In the genomic region with DNA sequence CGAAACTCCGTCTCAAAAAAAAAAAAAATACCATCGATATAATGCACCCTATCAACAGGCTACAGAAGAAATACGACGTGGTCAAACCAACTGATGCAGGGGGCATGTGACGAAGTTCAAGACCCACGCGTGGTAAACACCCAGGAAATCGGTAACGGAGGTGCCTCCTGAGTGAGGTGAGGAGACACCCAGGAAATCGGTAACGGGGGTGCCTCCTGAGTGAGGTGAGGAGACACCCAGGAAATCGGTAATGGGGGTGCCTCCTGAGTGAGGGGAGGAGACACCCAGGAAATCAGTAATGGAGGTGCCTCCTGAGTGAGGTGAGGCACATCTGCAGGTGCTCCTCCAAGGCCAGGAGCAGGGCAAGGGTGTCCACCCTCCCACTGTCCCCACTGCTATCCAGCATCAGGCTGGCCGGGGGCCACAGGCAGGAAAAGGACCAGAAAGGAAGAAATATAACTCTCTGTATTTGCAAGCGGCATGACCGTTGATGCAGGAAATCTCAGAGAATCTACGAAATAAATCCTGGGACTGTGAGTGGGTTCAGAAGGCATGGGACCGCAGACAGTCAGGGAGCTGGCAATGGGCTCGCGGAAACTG, we compare ENCODE assay signal across 23 cellular contexts. TPM values are rescaled to one million over a fixed set of nuclear protein-coding genes. Genes with fewer than 3 reads are reported as not detected.
DNase-seq lines count a peak whose midpoint lies in the region; ATAC-seq lines count a peak whose summit lies in the region.
"Had no signal": no experiment of that assay in that cellular context is flagged by ENCODE, and none has a peak within 500 bp of the region (broad histone marks: within the 10 kb centered on the region; RNA-seq: fewer than 3 reads in every experiment).

No MANE protein-coding gene starts in this region.

- no peak overlapping the region for H3K27ac Mint-ChIP-seq in T-helper 1 cell treated with Interleukin-12 subunit alpha and Interleukin-12 subunit beta and Interleukin-4 antibody, amounts not matched to agents 30 μg/mL and 1 μg/mL, for 36 hours
- H3K27ac Mint-ChIP-seq in stimulated activated effector memory CD8-positive, alpha-beta T cell treated with anti-CD3 and anti-CD28 coated beads, Interleukin-12 subunit alpha, Interleukin-12 subunit beta, amount 100 ng/mL, for 72 hours = peak overlapping the region; percentile 83
- H3K27ac Mint-ChIP-seq: stimulated activated naive CD8-positive, alpha-beta T cell treated with anti-CD3 and anti-CD28 coated beads, Interleukin-15, Interleukin-2, amounts not matched to agents 100 ng/mL and 50 ng/mL, for 24 hours had no signal

- DNase-seq in Right ventricle myocardium inferior (ENCODE audit: missing footprints) (peak; percentile 51), left cardiac atrium (no peak), OCI-M1 (lab: John Stamatoyannopoulos, UW) (no peak)
- DNase-seq in activated effector memory CD4-positive, alpha-beta T cell treated with anti-CD3 and anti-CD28 coated beads, Interleukin-2, amount 50 U/mL, for 16 hours = peak; percentile 76
- no peak for DNase-seq in stimulated activated effector memory CD8-positive, alpha-beta T cell treated with anti-CD3 and anti-CD28 coated beads, Interleukin-12 subunit alpha, Interleukin-12 subunit beta, amount 100 ng/mL, for 72 hours (ENCODE audit: low spot score in 2 of 2)
- DNase-seq: activated T-cell treated with anti-CD3 and anti-CD28 coated beads, Interleukin-2, amount 50 U/mL, for 48 hours; dermis blood vessel endothelial cell; GF-D8; glutamatergic neuron; H7; mammary epithelial cell; NCI-H1105; NCI-H524; small intestine; stimulated activated CD4-positive, alpha-beta T cell treated with anti-CD3 and anti-CD28 coated beads, Interleukin-4, amount 100 ng/mL, for 1 hour; thyroid gland had no signal

- intact Hi-C loops in Right ventricle myocardium inferior (cut with DNase I) = no loop called here
- intact Hi-C loops in left cardiac atrium (cut with DNase I) = no loop called here

- no peaks in the 10 kb centered on the region for H3K27me3 Mint-ChIP-seq in T-helper 1 cell treated with Interleukin-12 subunit alpha and Interleukin-12 subunit beta and Interleukin-4 antibody, amounts not matched to agents 30 μg/mL and 1 μg/mL, for 36 hours (ENCODE audit: low read depth)
- H3K27me3 Mint-ChIP-seq: stimulated activated naive CD8-positive, alpha-beta T cell treated with anti-CD3 and anti-CD28 coated beads, Interleukin-15, Interleukin-2, amounts not matched to agents 100 ng/mL and 50 ng/mL, for 24 hours had no signal

- H3K9me3 Mint-ChIP-seq in T-helper 1 cell treated with Interleukin-12 subunit alpha and Interleukin-12 subunit beta and Interleukin-4 antibody, amounts not matched to agents 30 μg/mL and 1 μg/mL, for 36 hours = no peaks in the 10 kb centered on the region
- no peaks in the 10 kb centered on the region for H3K9me3 Mint-ChIP-seq in stimulated activated effector memory CD8-positive, alpha-beta T cell treated with anti-CD3 and anti-CD28 coated beads, Interleukin-12 subunit alpha, Interleukin-12 subunit beta, amount 100 ng/mL, for 72 hours
- H3K9me3 Mint-ChIP-seq: stimulated activated naive CD8-positive, alpha-beta T cell treated with anti-CD3 and anti-CD28 coated beads, Interleukin-15, Interleukin-2, amounts not matched to agents 100 ng/mL and 50 ng/mL, for 24 hours had no signal

- no peak for ATAC-seq in Right ventricle myocardium inferior
- no peak for ATAC-seq in left cardiac atrium
- ATAC-seq in stimulated activated effector memory CD8-positive, alpha-beta T cell treated with anti-CD3 and anti-CD28 coated beads, Interleukin-12 subunit alpha, Interleukin-12 subunit beta, amount 100 ng/mL, for 72 hours = no peak
- ATAC-seq in GM18868 (IDR thresholded peaks at IDR 0.05; ENCODE audit: unreplicated experiment) = no peak
- ATAC-seq: HepG2, SK-N-SH treated with all-trans-retinoic acid at 6 μM for 48 hours had no signal

- peaks cover 2% of the 10 kb centered on the region for H3K36me3 Mint-ChIP-seq in T-helper 1 cell treated with Interleukin-12 subunit alpha and Interleukin-12 subunit beta and Interleukin-4 antibody, amounts not matched to agents 30 μg/mL and 1 μg/mL, for 36 hours (ENCODE audit: low read depth)
- H3K36me3 Mint-ChIP-seq in stimulated activated effector memory CD8-positive, alpha-beta T cell treated with anti-CD3 and anti-CD28 coated beads, Interleukin-12 subunit alpha, Interleukin-12 subunit beta, amount 100 ng/mL, for 72 hours = peaks cover 4% of the 10 kb centered on the region

- peak overlapping the region; percentile 29 for H3K4me3 Mint-ChIP-seq in T-helper 1 cell treated with Interleukin-12 subunit alpha and Interleukin-12 subunit beta and Interleukin-4 antibody, amounts not matched to agents 30 μg/mL and 1 μg/mL, for 36 hours
- no peak overlapping the region for H3K4me3 Mint-ChIP-seq in stimulated activated effector memory CD8-positive, alpha-beta T cell treated with anti-CD3 and anti-CD28 coated beads, Interleukin-12 subunit alpha, Interleukin-12 subunit beta, amount 100 ng/mL, for 72 hours
- H3K4me3 Mint-ChIP-seq: stimulated activated naive CD8-positive, alpha-beta T cell treated with anti-CD3 and anti-CD28 coated beads, Interleukin-15, Interleukin-2, amounts not matched to agents 100 ng/mL and 50 ng/mL, for 24 hours had no signal

- peaks cover 28% of the 10 kb centered on the region for H3K4me1 Mint-ChIP-seq in T-helper 1 cell treated with Interleukin-12 subunit alpha and Interleukin-12 subunit beta and Interleukin-4 antibody, amounts not matched to agents 30 μg/mL and 1 μg/mL, for 36 hours (ENCODE audit: low read depth)
- H3K4me1 Mint-ChIP-seq in stimulated activated effector memory CD8-positive, alpha-beta T cell treated with anti-CD3 and anti-CD28 coated beads, Interleukin-12 subunit alpha, Interleukin-12 subunit beta, amount 100 ng/mL, for 72 hours = peaks cover 49% of the 10 kb centered on the region

RNA-seq across cellular contexts. Expression of gene GPR146, which starts 10.7 kb away (rescaled TPM):
- total RNA-seq in Right ventricle myocardium inferior (30.6 TPM), left cardiac atrium (10 to 100 TPM in 1 of 2 donors, 1 to 10 TPM in 1; 9.0 to 17.7 TPM)

RNA-seq across cellular contexts. Expression of gene CYP2W1, which starts 50.7 kb away (rescaled TPM):
- total RNA-seq in Right ventricle myocardium inferior (not detected), left cardiac atrium (not detected)
- total RNA-seq: dermis blood vessel endothelial cell, H7, mammary epithelial cell, omental fat pad, renal cortical epithelial cell, thyroid gland had no signal

RNA-seq across cellular contexts. Expression of gene GPER1, which starts 54.3 kb away (rescaled TPM):
- total RNA-seq in Right ventricle myocardium inferior (3.6 TPM), left cardiac atrium (1 to 10 TPM; 4.6 to 7.6 TPM)

RNA-seq across cellular contexts. Expression of gene COX19, which starts 58.3 kb away (rescaled TPM):
- total RNA-seq in Right ventricle myocardium inferior (8.2 TPM), left cardiac atrium (1 to 10 TPM; 6.6 to 8.5 TPM)

Comparison
In these comparisons a context has a peak if more than half of its experiments do, and no peak if none do; other contexts are left out.
1. DNase-seq: peak in Right ventricle myocardium inferior (single experiment) and activated effector memory CD4-positive, alpha-beta T cell treated with anti-CD3 and anti-CD28 coated beads, Interleukin-2, amount 50 U/mL, for 16 hours (single experiment); none in left cardiac atrium (single experiment), stimulated activated effector memory CD8-positive, alpha-beta T cell treated with anti-CD3 and anti-CD28 coated beads, Interleukin-12 subunit alpha, Interleukin-12 subunit beta, amount 100 ng/mL, for 72 hours (0 of 2) and OCI-M1 (single experiment).